Comparison of ENCODE assay signal across 2 cellular contexts in the genomic region with DNA sequence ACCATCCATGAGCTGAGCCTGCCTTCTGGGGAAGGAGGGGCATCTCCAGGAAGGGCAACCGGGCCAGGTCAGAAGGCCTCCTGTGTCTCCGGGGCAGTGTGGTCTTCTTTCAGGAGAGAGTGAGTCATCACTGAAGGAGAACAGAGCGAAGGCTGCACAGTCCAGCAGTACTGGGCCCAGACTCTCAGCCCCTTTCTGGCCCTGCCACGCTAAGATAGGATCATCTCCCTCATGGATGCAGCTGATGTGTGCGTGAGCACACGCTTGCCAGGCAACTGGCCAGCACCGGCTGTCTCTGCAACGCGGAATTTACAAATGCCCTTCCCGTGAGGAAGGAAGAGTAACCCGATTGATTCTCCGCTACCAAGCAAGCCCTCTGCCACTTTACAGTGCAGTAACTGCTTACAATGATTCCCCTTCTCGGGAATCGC.
A peak's percentile ranks its signal among the peaks of the same experiment; 100 is the strongest.
TF ChIP-seq lines count a peak whose summit lies in the region.

No MANE protein-coding gene starts in this region.

TF ChIP-seq in HCT116, 20 proteins besides CTCF, POLR2A, EP300 and RAD21 (continued from another document):
- TF ChIP-seq, protein P1, sequence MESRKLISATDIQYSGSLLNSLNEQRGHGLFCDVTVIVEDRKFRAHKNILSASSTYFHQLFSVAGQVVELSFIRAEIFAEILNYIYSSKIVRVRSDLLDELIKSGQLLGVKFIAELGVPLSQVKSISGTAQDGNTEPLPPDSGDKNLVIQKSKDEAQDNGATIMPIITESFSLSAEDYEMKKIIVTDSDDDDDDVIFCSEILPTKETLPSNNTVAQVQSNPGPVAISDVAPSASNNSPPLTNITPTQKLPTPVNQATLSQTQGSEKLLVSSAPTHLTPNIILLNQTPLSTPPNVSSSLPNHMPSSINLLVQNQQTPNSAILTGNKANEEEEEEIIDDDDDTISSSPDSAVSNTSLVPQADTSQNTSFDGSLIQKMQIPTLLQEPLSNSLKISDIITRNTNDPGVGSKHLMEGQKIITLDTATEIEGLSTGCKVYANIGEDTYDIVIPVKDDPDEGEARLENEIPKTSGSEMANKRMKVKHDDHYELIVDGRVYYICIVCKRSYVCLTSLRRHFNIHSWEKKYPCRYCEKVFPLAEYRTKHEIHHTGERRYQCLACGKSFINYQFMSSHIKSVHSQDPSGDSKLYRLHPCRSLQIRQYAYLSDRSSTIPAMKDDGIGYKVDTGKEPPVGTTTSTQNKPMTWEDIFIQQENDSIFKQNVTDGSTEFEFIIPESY (IDR thresholded peaks at IDR 0.05; ENCODE audit: extremely low read depth, insufficient replicate concordance, low read length) = no peak
- peak; percentile 74 for TF ChIP-seq JUND (IDR thresholded peaks at IDR 0.05)
- TF ChIP-seq REST (IDR thresholded peaks at IDR 0.05; ENCODE audit: low read depth) = no peak
- no peak for TF ChIP-seq CEBPB (IDR thresholded peaks at IDR 0.05; ENCODE audit: low read depth)
- TF ChIP-seq EZH2 (IDR thresholded peaks at IDR 0.05) = no peak
- TF ChIP-seq POLR2AphosphoS5 (IDR thresholded peaks at IDR 0.05; ENCODE audit: low read depth, low read length) = peak; percentile 56; the same call in 1 of the 2 replicates
- peak; percentile 8 for TF ChIP-seq TCF7L2 (IDR thresholded peaks at IDR 0.05; ENCODE audit: borderline replicate concordance, extremely low read depth, insufficient read depth, insufficient read length)
- TF ChIP-seq YY1 (IDR thresholded peaks at IDR 0.05; ENCODE audit: extremely low read depth, insufficient replicate concordance, low read depth, low read length) = no peak
- no peak for TF ChIP-seq CBX3 (IDR thresholded peaks at IDR 0.05; ENCODE audit: low read depth)
- no peak for TF ChIP-seq ZNF274 (IDR thresholded peaks at IDR 0.05; ENCODE audit: low read depth, low read length)
- no peak for TF ChIP-seq SP1 (IDR thresholded peaks at IDR 0.05; ENCODE audit: low read depth)
- no peak for TF ChIP-seq EGR1 (IDR thresholded peaks at IDR 0.05; ENCODE audit: low read depth)
- TF ChIP-seq ELF1 (IDR thresholded peaks at IDR 0.05; ENCODE audit: borderline replicate concordance, low read depth) = no peak
- TF ChIP-seq SRF (IDR thresholded peaks at IDR 0.05; ENCODE audit: low read depth) = no peak
- peak; percentile 2 for TF ChIP-seq MAX (IDR thresholded peaks at IDR 0.05)

TF ChIP-seq in K562, 482 proteins besides CTCF, POLR2A, EP300 and RAD21 (continued from another document):
- no peak for TF ChIP-seq BRF2 (IDR thresholded peaks at IDR 0.05; ENCODE audit: borderline replicate concordance, insufficient read depth, insufficient read length)
